ENCODE assay signal across 17 cellular contexts in the genomic region with DNA sequence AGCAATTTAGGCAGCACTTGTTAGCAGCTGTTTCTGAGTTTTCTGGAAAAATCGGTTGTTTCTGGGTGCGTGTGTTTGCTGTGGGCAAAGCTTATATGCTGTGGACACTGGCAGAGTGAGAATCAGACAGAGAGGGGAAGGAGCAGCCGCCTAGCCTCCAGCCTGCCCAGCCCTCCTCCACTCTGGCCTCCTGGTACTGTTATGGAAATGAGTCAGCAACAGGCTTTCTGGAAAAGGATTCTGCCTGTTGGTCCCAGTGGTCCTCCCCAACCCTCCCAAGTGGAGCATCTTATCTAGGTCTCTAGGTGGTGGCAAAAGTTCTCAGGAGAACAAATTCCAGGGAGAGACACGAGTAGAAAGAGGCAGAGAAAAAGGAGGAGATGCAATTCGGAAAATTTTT. TPM values are rescaled to one million over a fixed set of nuclear protein-coding genes. Genes with fewer than 3 reads are reported as not detected.
DNase-seq lines count a peak whose midpoint lies in the region; ATAC-seq and TF ChIP-seq lines count a peak whose summit lies in the region.
"Had no signal": no experiment of that assay in that cellular context is flagged by ENCODE, and none has a peak within 500 bp of the region (broad histone marks: within the 10 kb centered on the region; RNA-seq: fewer than 3 reads in every experiment).

No MANE protein-coding gene starts in this region.

- no peak overlapping the region for H3K4me3 ChIP-seq in fibroblast of mammary gland (ENCODE audit: control insufficient read depth, low read depth, low read length)
- H3K4me3 ChIP-seq: HAP-1, mucosa of descending colon, uterus had no signal

- H3K27me3 Mint-ChIP-seq in neural crest cell (ENCODE audit: low read depth) (no peaks in the 10 kb centered on the region), osteocyte (ENCODE audit: unreplicated experiment) (peaks cover 7% of the 10 kb centered on the region)

- H3K4me3 Mint-ChIP-seq in neural crest cell (peak overlapping the region; percentile 6), osteocyte (ENCODE audit: unreplicated experiment) (no peak overlapping the region)
- H3K4me3 Mint-ChIP-seq: immature natural killer cell had no signal

- H3K4me1 Mint-ChIP-seq in neural crest cell: peaks cover 39% of the 10 kb centered on the region
- peaks cover 18% of the 10 kb centered on the region for H3K4me1 Mint-ChIP-seq in osteocyte (ENCODE audit: unreplicated experiment)
- H3K4me1 Mint-ChIP-seq: immature natural killer cell had no signal

- peak overlapping the region; percentile 45 for H3K27ac ChIP-seq in VCaP
- H3K27ac ChIP-seq: brain microvascular endothelial cell, uterus had no signal

- H3K36me3 Mint-ChIP-seq in neural crest cell (ENCODE audit: low read depth): no peaks in the 10 kb centered on the region
- H3K36me3 Mint-ChIP-seq in osteocyte (ENCODE audit: unreplicated experiment): no peaks in the 10 kb centered on the region
- H3K36me3 Mint-ChIP-seq: immature natural killer cell had no signal

- no peak for ATAC-seq in GM19035 (IDR thresholded peaks at IDR 0.05; ENCODE audit: unreplicated experiment)
- ATAC-seq: mucosa of descending colon had no signal

- peak; percentile 38 for DNase-seq in EL
- DNase-seq in fibroblast of mammary gland (ENCODE audit: low read depth): peak; percentile 45
- DNase-seq in neural crest cell (ENCODE audit: low read depth, low spot score): no peak
- DNase-seq in RPMI8226: no peak
- no peak for DNase-seq in activated T-cell treated with anti-CD3 and anti-CD28 coated beads, Interleukin-2, amount 50 U/mL, for 48 hours
- DNase-seq in osteocyte (ENCODE audit: extremely low spot score, unreplicated experiment): no peak
- DNase-seq: activated CD4-positive, alpha-beta T cell treated with anti-CD3 and anti-CD28 coated beads, Interleukin-2, amount 50 U/mL, for 48 hours; brain microvascular endothelial cell; erythroblast; immature natural killer cell; mucosa of descending colon; NCI-H2029 treated with DMSO at 0.1 percent for 48 hours; SHP77; uterus had no signal

- no peaks in the 10 kb centered on the region for H3K9me3 Mint-ChIP-seq in neural crest cell
- H3K9me3 Mint-ChIP-seq in osteocyte (ENCODE audit: unreplicated experiment): no peaks in the 10 kb centered on the region
- H3K9me3 Mint-ChIP-seq: immature natural killer cell had no signal

- H3K27ac Mint-ChIP-seq in neural crest cell (ENCODE audit: unreplicated experiment) (no peak overlapping the region), osteocyte (ENCODE audit: unreplicated experiment) (no peak overlapping the region)

- TF ChIP-seq CTCF in VCaP (conservative IDR thresholded peaks at IDR 0.05) (no peak), fibroblast of mammary gland (conservative IDR thresholded peaks at IDR 0.05; ENCODE audit: control insufficient read depth, insufficient read depth, low read depth, low read length) (no peak), neural crest cell (conservative IDR thresholded peaks at IDR 0.05) (no peak), osteocyte (IDR thresholded peaks at IDR 0.05) (no peak)

RNA-seq across cellular contexts. Expression of a gene that starts 42.2 kb away (rescaled TPM):
- total RNA-seq in neural crest cell (not detected in 2 replicates), osteocyte (not detected in 2 replicates)

RNA-seq across cellular contexts. Expression of a gene that starts 59.7 kb away (rescaled TPM):
- total RNA-seq in neural crest cell: not detected in 2 replicates
- not detected in 2 replicates for total RNA-seq in osteocyte
- total RNA-seq: uterus had no signal

Comparison
In these comparisons a context has a peak if more than half of its experiments do, and no peak if none do; other contexts are left out.
1. DNase-seq: peak in EL (single experiment) and fibroblast of mammary gland (single experiment); none in neural crest cell (single experiment), RPMI8226 (single experiment), activated T-cell treated with anti-CD3 and anti-CD28 coated beads, Interleukin-2, amount 50 U/mL, for 48 hours (0 of 2) and osteocyte (single experiment).